In the genomic region with DNA sequence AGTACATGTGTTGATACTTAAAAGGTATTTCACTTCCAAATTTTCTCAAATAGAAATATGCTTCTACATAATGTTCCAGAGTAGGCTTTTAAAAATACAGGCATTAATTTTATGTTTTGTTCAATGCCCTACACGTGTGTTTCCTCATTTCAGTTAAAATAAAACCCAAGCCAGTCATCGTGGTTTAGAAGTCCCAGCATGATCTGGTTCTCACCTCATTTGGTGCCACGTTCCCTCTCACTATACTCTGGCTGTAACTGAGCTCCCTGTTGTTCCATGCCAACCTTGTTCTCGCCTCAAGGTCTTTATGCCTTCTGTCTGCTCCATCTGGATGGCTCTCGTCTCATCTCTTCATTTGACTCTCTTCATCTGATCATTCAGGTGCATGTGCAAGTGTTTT, we compare ENCODE assay signal across 17 cellular contexts. TPM values are rescaled to one million over a fixed set of nuclear protein-coding genes. Genes with fewer than 3 reads are reported as not detected.
DNase-seq lines count a peak whose midpoint lies in the region; ATAC-seq, FAIRE-seq and TF ChIP-seq lines count a peak whose summit lies in the region.
"Had no signal": no experiment of that assay in that cellular context is flagged by ENCODE, and none has a peak within 500 bp of the region (broad histone marks: within the 10 kb centered on the region; RNA-seq: fewer than 3 reads in every experiment).

No MANE protein-coding gene starts in this region.

- no peaks in the 10 kb centered on the region for H3K36me3 Mint-ChIP-seq in activated naive CD8-positive, alpha-beta T cell treated with anti-CD3 and anti-CD28 coated beads, Interleukin-2, amount 50 U/mL, for 24 hours (ENCODE audit: low read depth)
- no peaks in the 10 kb centered on the region for H3K36me3 Mint-ChIP-seq in activated naive CD8-positive, alpha-beta T cell treated with anti-CD3 and anti-CD28 coated beads for 36 hours
- no peaks in the 10 kb centered on the region for H3K36me3 Mint-ChIP-seq in activated T-cell treated with anti-CD3 and anti-CD28 coated beads, Interleukin-2, amount 50 U/mL, for 72 hours (ENCODE audit: insufficient read depth in 2 of 2)
- H3K36me3 Mint-ChIP-seq: CD8-positive, alpha-beta memory T cell had no signal

- H3K4me3 Mint-ChIP-seq in activated naive CD8-positive, alpha-beta T cell treated with anti-CD3 and anti-CD28 coated beads, Interleukin-2, amount 50 U/mL, for 24 hours = no peak overlapping the region
- no peak overlapping the region for H3K4me3 Mint-ChIP-seq in activated naive CD8-positive, alpha-beta T cell treated with anti-CD3 and anti-CD28 coated beads for 36 hours
- no peak overlapping the region for H3K4me3 Mint-ChIP-seq in activated T-cell treated with anti-CD3 and anti-CD28 coated beads, Interleukin-2, amount 50 U/mL, for 72 hours
- H3K4me3 Mint-ChIP-seq: CD8-positive, alpha-beta memory T cell had no signal

- no peak overlapping the region for H3K4me3 ChIP-seq in body of pancreas
- H3K4me3 ChIP-seq: BLaER1 had no signal

- ATAC-seq in activated naive CD8-positive, alpha-beta T cell treated with anti-CD3 and anti-CD28 coated beads, Interleukin-2, amount 50 U/mL, for 24 hours = no peak
- ATAC-seq in Right ventricle myocardium superior (ENCODE audit: poor library complexity) (no peak), body of pancreas (no peak)
- ATAC-seq in activated T-cell treated with anti-CD3 and anti-CD28 coated beads, Interleukin-2, amount 50 U/mL, for 72 hours (replicated peaks in 1 of 2) = no peak

- DNase-seq in activated naive CD8-positive, alpha-beta T cell treated with anti-CD3 and anti-CD28 coated beads, Interleukin-2, amount 50 U/mL, for 24 hours = no peak
- no peak for DNase-seq in activated naive CD8-positive, alpha-beta T cell treated with anti-CD3 and anti-CD28 coated beads for 36 hours
- DNase-seq in RCC 7860 (ENCODE audit: low spot score) (peak; percentile 24), glomerular visceral epithelial cell (ENCODE audit: extremely low spot score) (peak; percentile 53), Right ventricle myocardium superior (no peak), retina (no peak), body of pancreas (no peak)
- no peak for DNase-seq in activated T-cell treated with anti-CD3 and anti-CD28 coated beads, Interleukin-2, amount 50 U/mL, for 72 hours
- DNase-seq: 8988T; AML-193; Caco-2; CD8-positive, alpha-beta memory T cell; DND-41; GF-D8; H7 had no signal

- H3K9me3 Mint-ChIP-seq in activated naive CD8-positive, alpha-beta T cell treated with anti-CD3 and anti-CD28 coated beads, Interleukin-2, amount 50 U/mL, for 24 hours = peaks cover 8% of the 10 kb centered on the region
- H3K9me3 Mint-ChIP-seq in activated naive CD8-positive, alpha-beta T cell treated with anti-CD3 and anti-CD28 coated beads for 36 hours = peaks cover 2% of the 10 kb centered on the region
- H3K9me3 Mint-ChIP-seq in activated T-cell treated with anti-CD3 and anti-CD28 coated beads, Interleukin-2, amount 50 U/mL, for 72 hours = peaks cover 3 to 5% of the 10 kb centered on the region in 2 donors

- H3K4me1 ChIP-seq in body of pancreas = no peaks in the 10 kb centered on the region
- H3K4me1 ChIP-seq: BLaER1 had no signal

- TF ChIP-seq CTCF in body of pancreas (IDR thresholded peaks at IDR 0.05) = no peak

- H3K27me3 ChIP-seq in body of pancreas = no peaks in the 10 kb centered on the region
- H3K27me3 ChIP-seq: BLaER1 had no signal

- H3K36me3 ChIP-seq in body of pancreas (replicated peaks in 1 of 2; ENCODE audit: insufficient read depth in 1 of 2, low read depth in 2 of 2) = no peaks in the 10 kb centered on the region
- H3K36me3 ChIP-seq: BLaER1 had no signal

- TF ChIP-seq POLR2A in body of pancreas (IDR thresholded peaks at IDR 0.05) = no peak

- H3K4me1 Mint-ChIP-seq in activated naive CD8-positive, alpha-beta T cell treated with anti-CD3 and anti-CD28 coated beads, Interleukin-2, amount 50 U/mL, for 24 hours = no peaks in the 10 kb centered on the region
- peaks cover 3% of the 10 kb centered on the region for H3K4me1 Mint-ChIP-seq in activated naive CD8-positive, alpha-beta T cell treated with anti-CD3 and anti-CD28 coated beads for 36 hours
- H3K4me1 Mint-ChIP-seq in activated T-cell treated with anti-CD3 and anti-CD28 coated beads, Interleukin-2, amount 50 U/mL, for 72 hours (ENCODE audit: low read depth) = no peaks in the 10 kb centered on the region
- H3K4me1 Mint-ChIP-seq: CD8-positive, alpha-beta memory T cell had no signal

- H3K27ac Mint-ChIP-seq in activated naive CD8-positive, alpha-beta T cell treated with anti-CD3 and anti-CD28 coated beads, Interleukin-2, amount 50 U/mL, for 24 hours = peak overlapping the region; percentile 11
- no peak overlapping the region for H3K27ac Mint-ChIP-seq in activated naive CD8-positive, alpha-beta T cell treated with anti-CD3 and anti-CD28 coated beads for 36 hours
- no peak overlapping the region for H3K27ac Mint-ChIP-seq in activated T-cell treated with anti-CD3 and anti-CD28 coated beads, Interleukin-2, amount 50 U/mL, for 72 hours
- H3K27ac Mint-ChIP-seq: CD8-positive, alpha-beta memory T cell had no signal

- 64 to 79% methylated on average over 5 of the region's 5 CpGs for WGBS in body of pancreas, 2 donors

- H3K9me3 ChIP-seq in body of pancreas = no peaks in the 10 kb centered on the region

- H3K27me3 Mint-ChIP-seq in activated naive CD8-positive, alpha-beta T cell treated with anti-CD3 and anti-CD28 coated beads, Interleukin-2, amount 50 U/mL, for 24 hours = no peaks in the 10 kb centered on the region
- H3K27me3 Mint-ChIP-seq in activated naive CD8-positive, alpha-beta T cell treated with anti-CD3 and anti-CD28 coated beads for 36 hours = no peaks in the 10 kb centered on the region
- H3K27me3 Mint-ChIP-seq in activated T-cell treated with anti-CD3 and anti-CD28 coated beads, Interleukin-2, amount 50 U/mL, for 72 hours (ENCODE audit: low read depth) = no peaks in the 10 kb centered on the region
- H3K27me3 Mint-ChIP-seq: CD8-positive, alpha-beta memory T cell had no signal

- intact Hi-C loops in Right ventricle myocardium superior (cut with DNase I) = no loop called here
- intact Hi-C loops in body of pancreas (cut with DNase I) = no loop called here

- no peak overlapping the region for H3K27ac ChIP-seq in body of pancreas
- H3K27ac ChIP-seq: BLaER1 had no signal

- FAIRE-seq in RCC 7860 (lab: Jason Lieb, UNC) = peak; percentile 57

RNA-seq across cellular contexts. Expression of gene HDGFL1, which starts 32.6 kb away (rescaled TPM):
- total RNA-seq in activated naive CD8-positive, alpha-beta T cell treated with anti-CD3 and anti-CD28 coated beads for 36 hours = not detected
- total RNA-seq in Right ventricle myocardium superior (not detected), body of pancreas (not detected)
- not detected for total RNA-seq in activated T-cell treated with anti-CD3 and anti-CD28 coated beads, Interleukin-2, amount 50 U/mL, for 72 hours
- total RNA-seq: Caco-2; CD8-positive, alpha-beta memory T cell; H7; HT-29 had no signal

Comparison
In these comparisons a context has a peak if more than half of its experiments do, and no peak if none do; other contexts are left out.
1. DNase-seq: peak in RCC 7860 (single experiment) and glomerular visceral epithelial cell (single experiment); none in activated naive CD8-positive, alpha-beta T cell treated with anti-CD3 and anti-CD28 coated beads, Interleukin-2, amount 50 U/mL, for 24 hours (single experiment), activated naive CD8-positive, alpha-beta T cell treated with anti-CD3 and anti-CD28 coated beads for 36 hours (single experiment), Right ventricle myocardium superior (single experiment), activated T-cell treated with anti-CD3 and anti-CD28 coated beads, Interleukin-2, amount 50 U/mL, for 72 hours (0 of 2), retina (single experiment) and body of pancreas (0 of 4).